Comparison of ENCODE assay signal across 8 cellular contexts in the genomic region with DNA sequence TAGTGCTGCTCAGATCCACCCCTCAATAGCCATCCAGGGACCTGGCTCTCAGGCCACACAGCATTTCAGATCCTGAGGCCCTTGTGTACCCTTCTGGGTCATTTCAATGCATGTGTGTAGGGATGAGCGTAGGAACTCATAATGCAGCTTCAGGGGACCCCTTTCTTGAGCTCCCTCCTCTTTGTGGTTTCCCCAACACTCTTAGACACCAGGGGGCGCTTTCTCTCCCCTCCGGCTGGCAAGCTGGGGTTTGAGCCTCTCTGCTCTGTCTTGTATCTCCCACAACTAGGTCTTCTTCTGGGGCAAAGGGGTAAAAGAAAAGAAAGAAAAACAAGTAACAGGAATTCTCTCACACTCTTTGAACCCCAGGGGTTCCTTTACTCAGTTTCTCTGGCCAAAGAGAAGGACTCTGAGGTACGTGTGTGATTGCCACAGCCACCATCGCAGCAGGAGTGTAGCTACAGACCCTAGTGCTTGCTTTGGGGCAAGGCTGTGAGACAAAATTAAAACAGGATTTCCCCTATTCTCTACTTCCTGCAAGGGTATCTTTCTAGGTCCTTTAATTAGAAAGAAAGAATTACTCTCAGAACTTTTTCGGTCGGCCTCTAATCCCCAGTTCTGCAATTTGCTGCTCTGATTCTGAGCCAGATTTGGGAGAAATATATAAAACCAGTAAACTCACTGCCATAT. TPM values are rescaled to one million over a fixed set of nuclear protein-coding genes. Genes with fewer than 3 reads are reported as not detected.
DNase-seq lines count a peak whose midpoint lies in the region; ATAC-seq and TF ChIP-seq lines count a peak whose summit lies in the region.

No MANE protein-coding gene starts in this region.

- H3K4me3 ChIP-seq in ascending aorta, result no peak overlapping the region

- H3K4me3 Mint-ChIP-seq in immature natural killer cell, result no peak overlapping the region

- no peaks in the 10 kb centered on the region for H3K9me3 ChIP-seq in ascending aorta

- H3K27ac Mint-ChIP-seq in immature natural killer cell, result no peak overlapping the region

- H3K4me1 ChIP-seq in ascending aorta, result no peaks in the 10 kb centered on the region

- ATAC-seq in GM19468 (IDR thresholded peaks at IDR 0.05; ENCODE audit: extremely low read depth, unreplicated experiment) (peak; percentile 60), HG03565 (IDR thresholded peaks at IDR 0.05; ENCODE audit: unreplicated experiment) (peak; percentile 76)

- DNase-seq in G401 (ENCODE audit: low spot score) (peak; percentile 26), RPMI8226 (peak; percentile 59), ascending aorta (ENCODE audit: low spot score in 2 of 2) (peak in 1 of 2 donors; percentile 69), immature natural killer cell (peak; percentile 3 to 10 (median 6)), posterior vena cava (ENCODE audit: low spot score) (no peak)
- DNase-seq in stimulated activated CD4-positive, alpha-beta T cell treated with anti-CD3 and anti-CD28 coated beads, Interleukin-2, amount 100 ng/mL, for 4 hours (ENCODE audit: low read depth), result peak; percentile 6

- peaks cover 0 to 3% (median 2%) of the 10 kb centered on the region in 3 donors for H3K27me3 Mint-ChIP-seq in immature natural killer cell (ENCODE audit: low read depth in 3 of 3)

- H3K27me3 ChIP-seq in ascending aorta, result no peaks in the 10 kb centered on the region

- TF ChIP-seq CTCF in ascending aorta (IDR thresholded peaks at IDR 0.05), result peak in 2 of 3 experiments; percentile 53 to 78

- no peak overlapping the region for H3K27ac ChIP-seq in ascending aorta

- H3K9me3 Mint-ChIP-seq in immature natural killer cell, result no peaks in the 10 kb centered on the region

- peaks cover 4 to 7% of the 10 kb centered on the region in 2 donors for H3K36me3 ChIP-seq in ascending aorta

- intact Hi-C loops in ascending aorta (cut with DNase I) (loop anchor here (1.0 to 5.0 kb wide), 2 partner anchors 95 to 310 kb away; no protein-coding TSS in a partner anchor), posterior vena cava (cut with DNase I) (no loop called here)

- in situ Hi-C loops in G401 (cut with HindIII; ENCODE audit: low sequenced_read_pairs), result no loop called here

- no peaks in the 10 kb centered on the region for H3K36me3 Mint-ChIP-seq in immature natural killer cell

- H3K4me1 Mint-ChIP-seq in immature natural killer cell, result no peaks in the 10 kb centered on the region

RNA-seq across cellular contexts. Expression of a gene that starts 38.0 kb away (rescaled TPM):
- total RNA-seq in G401 (2014; rRNA removed; shearing (Covaris generic)), result 0.41 TPM in 1 of 2 replicates, not detected in the other
- not detected for total RNA-seq in ascending aorta
- polyA plus RNA-seq in immature natural killer cell, result not detected
- total RNA-seq in posterior vena cava, result 1 to 10 TPM; 6.9 to 7.6 TPM
